8 cellular contexts compared by ENCODE assay signal in genomic region chr12:19131020-19131431, GRCh38. TPM values are rescaled to one million over a fixed set of nuclear protein-coding genes. Genes with fewer than 3 reads are reported as not detected.
DNase-seq lines count a peak whose midpoint lies in the region; ATAC-seq, FAIRE-seq and TF ChIP-seq lines count a peak whose summit lies in the region.

No MANE protein-coding gene starts in this region.

- CTCF ChIA-PET in A549 (lab: Yijun Ruan, JAX), result interaction anchor here (1.0 to 1.2 kb wide), 2 partner anchors 11 to 56 kb away, joined by 3 read pairs; no protein-coding TSS in a partner anchor
- CTCF ChIA-PET in RWPE1 (lab: Yijun Ruan, JAX), result interaction anchor here (0.6 kb wide), 2 partner anchors 154 to 197 kb away, joined by 3 read pairs; no protein-coding TSS in a partner anchor

- no peak for TF ChIP-seq POLR2A in A549 (IDR thresholded peaks at IDR 0.05; ENCODE audit: low read length)

- H3K4me2 ChIP-seq in A549, result peak overlapping the region; percentile 94

- peak; percentile 51 to 77 for ATAC-seq in A549
- no peak for ATAC-seq in GM19452 (IDR thresholded peaks at IDR 0.05; ENCODE audit: unreplicated experiment)

- H3K9me3 ChIP-seq in A549, result peaks cover 11% of the 10 kb centered on the region; the same call in 2 of the 3 replicates
- H3K9me3 ChIP-seq in mesodermal cell (ENCODE audit: control insufficient read depth, low read length), result peaks cover 13% of the 10 kb centered on the region

- FAIRE-seq in A549 (lab: Jason Lieb, UNC) (no peak), endometrium (lab: Jason Lieb, UNC) (peak; percentile 60)

- H3K36me3 ChIP-seq in mesodermal cell (ENCODE audit: control insufficient read depth, insufficient read depth, low read length) (peaks cover 10% of the 10 kb centered on the region), urinary bladder (ENCODE audit: insufficient read depth) (no peaks in the 10 kb centered on the region)

- H3K4me1 ChIP-seq in A549 (peaks cover 14% of the 10 kb centered on the region), mesodermal cell (ENCODE audit: control insufficient read depth, insufficient read depth, low read length, poor library complexity, severe bottlenecking) (peaks cover 7% of the 10 kb centered on the region), urinary bladder (ENCODE audit: insufficient read depth) (no peaks in the 10 kb centered on the region)

- H3K27ac ChIP-seq in A549 (peak overlapping the region; percentile 82 to 93), RWPE1 (peak overlapping the region; percentile 90), mesodermal cell (ENCODE audit: low read depth, low read length, severe bottlenecking) (peak overlapping the region; percentile 78), urinary bladder (ENCODE audit: low read depth) (peak overlapping the region; percentile 82)

- WGBS in A549 (ENCODE audit: missing lambda C conversion rate), result under 1% methylated on average over 6 of the region's 6 CpGs
- WGBS in mesodermal cell (ENCODE audit: insufficient coverage in 2 of 2), 2 experiments, result 0% methylated on average over 5 of the region's 6 CpGs
- 2% methylated on average over 6 of the region's 6 CpGs for WGBS in urinary bladder

- DNase-seq in A549 (ENCODE audit: low read depth in 1 of 2, low spot score in 1 of 2), result peak; percentile 18 to 33
- DNase-seq in GM12864 (ENCODE audit: low read depth), result no peak
- DNase-seq in RWPE1 (ENCODE audit: low spot score), result peak; percentile 43
- DNase-seq in GDM1 (lab: John Stamatoyannopoulos, UW), result no peak

- POLR2A ChIA-PET in A549 (lab: Yijun Ruan, JAX) (no interaction called here), RWPE1 (lab: Yijun Ruan, JAX; ENCODE audit: low non-redundant PET) (no interaction called here)

- peak overlapping the region; percentile 71 for H3K4me3 ChIP-seq in A549
- H3K4me3 ChIP-seq in GM12864 (ENCODE audit: low read depth, low read length), result peak overlapping the region; percentile 47
- peak overlapping the region; percentile 79 for H3K4me3 ChIP-seq in mesodermal cell (ENCODE audit: extremely low read depth, insufficient read depth, low read length, poor library complexity, severe bottlenecking)
- peak overlapping the region; percentile 99 for H3K4me3 ChIP-seq in urinary bladder (ENCODE audit: low read depth, low read length)

- TF ChIP-seq CTCF in A549 (IDR thresholded peaks at IDR 0.05) (no peak), GM12864 (IDR thresholded peaks at IDR 0.05; ENCODE audit: low read depth, low read length, missing control alignments) (no peak), RWPE1 (conservative IDR thresholded peaks at IDR 0.05; ENCODE audit: low read depth) (no peak)

- no peak for TF ChIP-seq RAD21 in A549 (conservative IDR thresholded peaks at IDR 0.05 in 1 of 2, IDR thresholded peaks at IDR 0.05 in 1 of 2)

- TF ChIP-seq EP300 in A549 (IDR thresholded peaks at IDR 0.05), result no peak

TF ChIP-seq in A549, 52 proteins besides CTCF, POLR2A, EP300 and RAD21:
- TF ChIP-seq, protein P1, sequence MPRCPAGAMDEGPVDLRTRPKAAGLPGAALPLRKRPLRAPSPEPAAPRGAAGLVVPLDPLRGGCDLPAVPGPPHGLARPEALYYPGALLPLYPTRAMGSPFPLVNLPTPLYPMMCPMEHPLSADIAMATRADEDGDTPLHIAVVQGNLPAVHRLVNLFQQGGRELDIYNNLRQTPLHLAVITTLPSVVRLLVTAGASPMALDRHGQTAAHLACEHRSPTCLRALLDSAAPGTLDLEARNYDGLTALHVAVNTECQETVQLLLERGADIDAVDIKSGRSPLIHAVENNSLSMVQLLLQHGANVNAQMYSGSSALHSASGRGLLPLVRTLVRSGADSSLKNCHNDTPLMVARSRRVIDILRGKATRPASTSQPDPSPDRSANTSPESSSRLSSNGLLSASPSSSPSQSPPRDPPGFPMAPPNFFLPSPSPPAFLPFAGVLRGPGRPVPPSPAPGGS (IDR thresholded peaks at IDR 0.05), result no peak
- TF ChIP-seq RNF2 (IDR thresholded peaks at IDR 0.05; ENCODE audit: borderline replicate concordance, low read depth), result no peak
- no peak for TF ChIP-seq PHF8 (IDR thresholded peaks at IDR 0.05; ENCODE audit: borderline replicate concordance, low read depth)
- no peak for TF ChIP-seq EHF (CRISPR knock-in tag; IDR thresholded peaks at IDR 0.05)
- TF ChIP-seq, protein P2, sequence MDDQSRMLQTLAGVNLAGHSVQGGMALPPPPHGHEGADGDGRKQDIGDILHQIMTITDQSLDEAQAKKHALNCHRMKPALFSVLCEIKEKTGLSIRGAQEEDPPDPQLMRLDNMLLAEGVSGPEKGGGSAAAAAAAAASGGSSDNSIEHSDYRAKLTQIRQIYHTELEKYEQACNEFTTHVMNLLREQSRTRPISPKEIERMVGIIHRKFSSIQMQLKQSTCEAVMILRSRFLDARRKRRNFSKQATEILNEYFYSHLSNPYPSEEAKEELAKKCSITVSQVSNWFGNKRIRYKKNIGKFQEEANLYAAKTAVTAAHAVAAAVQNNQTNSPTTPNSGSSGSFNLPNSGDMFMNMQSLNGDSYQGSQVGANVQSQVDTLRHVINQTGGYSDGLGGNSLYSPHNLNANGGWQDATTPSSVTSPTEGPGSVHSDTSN (IDR thresholded peaks at IDR 0.05), result no peak
- TF ChIP-seq NFE2L2 (conservative IDR thresholded peaks at IDR 0.05; ENCODE audit: low read length), result no peak
- no peak for TF ChIP-seq E2F6 (IDR thresholded peaks at IDR 0.05; ENCODE audit: borderline replicate concordance, low read depth)
- no peak for TF ChIP-seq KDM5A (IDR thresholded peaks at IDR 0.05)
- no peak for TF ChIP-seq GATA3 (IDR thresholded peaks at IDR 0.05; ENCODE audit: borderline replicate concordance)
- no peak for TF ChIP-seq KDM1A (IDR thresholded peaks at IDR 0.05; ENCODE audit: low read depth)

RNA-seq across cellular contexts. Expression of gene PLEKHA5, which starts 1.5 kb away (rescaled TPM):
- polyA plus RNA-seq in A549 (2011; rRNA removed), result 13.2 and 14.0 TPM in 2 replicates
- polyA plus RNA-seq in A549 (2012; cell fraction: cytosol; rRNA removed), result 2.7 and 2.9 TPM in 2 replicates
- 2.6 and 3.6 TPM in 2 replicates for polyA plus RNA-seq in A549 (2012; cell fraction: nucleus; rRNA removed)
- 6.1 to 8.6 TPM (median 7.6 TPM) in 3 replicates for polyA plus RNA-seq in A549 (2017; fragmentation: RNase III; extraction: RNeasy Plus Mini Kit Qiagen cat#74134 plus additional on column Dnase treatment)
- 9.9 and 11.5 TPM in 2 replicates for polyA minus RNA-seq in A549 (2011; rRNA and poly(A)+ RNA removed)
- polyA plus RNA-seq in mesodermal cell (2013, experiment 1 of 2), result 44.0 TPM
- 48.8 TPM for polyA plus RNA-seq in mesodermal cell (2013, experiment 2 of 2)
- 193 TPM for total RNA-seq in urinary bladder
- polyA plus RNA-seq in urinary bladder, result 31.0 TPM

Comparison
In these comparisons a context has a peak if more than half of its experiments do, and no peak if none do; other contexts are left out.
1. DNase-seq: peak in A549 (2 of 2) and RWPE1 (single experiment); none in GM12864 (single experiment) and GDM1 (single experiment).
2. H3K4me3 ChIP-seq: peak in every context shown above with its lines; median percentile 99 in urinary bladder; 79 in mesodermal cell; 71 in A549; 47 in GM12864.
3. Peak in every context shown above with its lines, with median percentiles within 50 percentile points of each other: H3K27ac ChIP-seq.